1 cellular context compared by ENCODE assay signal in genomic region chr1:37605061-37605650, GRCh38.
TF ChIP-seq lines count a peak whose summit lies in the region.

No MANE protein-coding gene starts in this region.

TF ChIP-seq in GM23338, 12 proteins besides CTCF, POLR2A, EP300 and RAD21 (continued from another document):
- TF ChIP-seq ETS1 (IDR thresholded peaks at IDR 0.05) (no peak), EZH2 (IDR thresholded peaks at IDR 0.05; ENCODE audit: low read depth, unreplicated experiment) (no peak)
